15 cellular contexts compared by ENCODE assay signal in the genomic region with DNA sequence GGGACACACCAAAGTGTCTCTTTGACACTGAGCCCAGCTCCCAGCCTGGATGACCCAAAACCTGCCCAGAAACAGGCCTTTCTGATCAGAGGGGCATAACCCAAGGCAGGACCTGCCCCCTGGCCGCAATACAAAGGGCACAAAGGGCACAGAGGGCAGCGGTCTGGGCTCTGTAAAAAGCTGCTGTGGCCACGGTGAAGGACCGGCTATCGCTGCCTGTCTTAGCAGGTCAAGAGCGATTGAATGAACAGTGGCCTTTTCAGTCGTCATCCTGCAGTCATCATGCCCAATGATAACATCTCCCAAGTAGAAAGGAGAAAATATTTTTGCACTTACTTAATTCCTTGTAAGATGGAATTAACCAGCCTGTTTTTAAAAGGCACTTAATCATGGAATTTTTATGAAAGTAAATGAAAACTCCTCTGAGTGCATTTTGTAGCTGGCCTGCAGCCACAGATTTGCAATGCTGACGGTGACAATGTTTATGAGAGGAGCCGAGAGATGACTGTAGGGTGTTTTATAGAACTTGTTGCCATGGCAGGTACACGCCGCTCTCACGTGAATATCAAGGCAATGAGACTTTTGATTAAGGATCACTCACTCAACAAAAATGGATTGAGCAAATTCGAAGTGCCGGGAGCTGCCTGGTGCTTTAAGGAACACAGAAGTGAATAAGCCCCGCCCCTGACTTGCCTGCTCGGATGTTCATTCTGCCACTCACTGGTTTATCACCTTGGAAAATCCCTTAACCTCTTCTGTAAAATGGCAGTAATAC. TPM values are rescaled to one million over a fixed set of nuclear protein-coding genes. Genes with fewer than 3 reads are reported as not detected.
DNase-seq lines count a peak whose midpoint lies in the region; ATAC-seq and TF ChIP-seq lines count a peak whose summit lies in the region.
"Had no signal": no experiment of that assay in that cellular context is flagged by ENCODE, and none has a peak within 500 bp of the region (broad histone marks: within the 10 kb centered on the region; RNA-seq: fewer than 3 reads in every experiment).

No MANE protein-coding gene starts in this region.

- intact Hi-C loops in MCF 10A (cut with micrococcal nuclease) = loop anchor here (10.0 kb wide), 1 partner anchor 289 kb away; a partner anchor contains a TSS
- intact Hi-C loops in breast epithelium (cut with DNase I; ENCODE audit: low total_unique reads) = loop anchor here (10.0 kb wide), 1 partner anchor 139 kb away; no protein-coding TSS in a partner anchor
- intact Hi-C loops in right lobe of liver (cut with DNase I) = no loop called here
- intact Hi-C loops in upper lobe of right lung (cut with DNase I) = loop anchor here (10.0 kb wide), 1 partner anchor 129 kb away; no protein-coding TSS in a partner anchor

- H3K4me1 ChIP-seq in breast epithelium = no peaks in the 10 kb centered on the region
- peaks cover 0 to 29% (median 10%) of the 10 kb centered on the region in 4 donors for H3K4me1 ChIP-seq in right lobe of liver
- peaks cover 5% of the 10 kb centered on the region for H3K4me1 ChIP-seq in upper lobe of right lung

- H3K4me1 Mint-ChIP-seq in MCF 10A (ENCODE audit: insufficient read depth, unreplicated experiment) = peaks cover 9% of the 10 kb centered on the region

- H3K27ac Mint-ChIP-seq in MCF 10A (ENCODE audit: low read depth, unreplicated experiment) = peak overlapping the region; percentile 10
- H3K27ac Mint-ChIP-seq: activated CD8-positive, alpha-beta T cell treated with anti-CD3 and anti-CD28 coated beads for 36 hours; activated naive CD4-positive, alpha-beta T cell treated with anti-CD3 and anti-CD28 coated beads, Interleukin-2, amount 10 ng/mL, durations not matched to agents 7 days and 5 days; naive B cell; T-helper 1 cell treated with Interleukin-12 subunit alpha and Interleukin-12 subunit beta and Interleukin-4 antibody, amounts not matched to agents 30 μg/mL and 1 μg/mL, for 36 hours had no signal

- CTCF ChIA-PET in MCF 10A (lab: Yijun Ruan, JAX) = interaction anchor here (0.6 to 26.1 kb wide), 6 partner anchors 10 to 145 kb away, joined by 3 to 739 read pairs (median 6); a partner anchor contains a TSS

- TF ChIP-seq POLR2A in breast epithelium (IDR thresholded peaks at IDR 0.05) = no peak
- TF ChIP-seq POLR2A in right lobe of liver (IDR thresholded peaks at IDR 0.05) = no peak

- H3K36me3 Mint-ChIP-seq in MCF 10A (ENCODE audit: insufficient read depth, unreplicated experiment) = peaks cover 14% of the 10 kb centered on the region

- ATAC-seq in right lobe of liver = peak; percentile 57 to 81 (median 75)
- ATAC-seq in upper lobe of right lung = peak; percentile 48
- ATAC-seq: activated CD8-positive, alpha-beta T cell treated with anti-CD3 and anti-CD28 coated beads for 36 hours had no signal

- POLR2A ChIA-PET in MCF 10A (lab: Yijun Ruan, JAX) = interaction anchor here (0.6 to 3.0 kb wide), 8 partner anchors 12 to 292 kb away, joined by 3 to 11 read pairs (median 4); a partner anchor contains a TSS

- DNase-seq in MCF 10A (ENCODE audit: unreplicated experiment) = peak; percentile 14
- no peak for DNase-seq in breast epithelium (ENCODE audit: low spot score in 2 of 2)
- peak; percentile 33 for DNase-seq in brain microvascular endothelial cell
- DNase-seq in right lobe of liver = peak; percentile 44 to 84 (median 83)
- no peak for DNase-seq in upper lobe of right lung
- no peak for DNase-seq in GM13976 (ENCODE audit: low spot score)
- DNase-seq in HuH-7.5 (ENCODE audit: low spot score) = no peak
- DNase-seq in iPS-NIHi7 (ENCODE audit: extremely low spot score) = no peak
- DNase-seq: activated CD8-positive, alpha-beta T cell treated with anti-CD3 and anti-CD28 coated beads for 36 hours; activated naive CD4-positive, alpha-beta T cell treated with anti-CD3 and anti-CD28 coated beads, Interleukin-2, amount 10 ng/mL, durations not matched to agents 7 days and 5 days; DND-41; naive B cell; NCI-H1048 had no signal

- H3K27ac ChIP-seq in breast epithelium (peak overlapping the region in 1 of 2 donors; percentile 51), brain microvascular endothelial cell (no peak overlapping the region), right lobe of liver (peak overlapping the region in 1 of 3 donors; percentile 53), upper lobe of right lung (peak overlapping the region; percentile 18)
- H3K27ac ChIP-seq: HL-60 had no signal

- peaks cover 6% of the 10 kb centered on the region for H3K36me3 ChIP-seq in breast epithelium
- H3K36me3 ChIP-seq in brain microvascular endothelial cell (replicated peaks) = no peaks in the 10 kb centered on the region
- peaks cover 0 to 18% (median 0%) of the 10 kb centered on the region in 4 donors for H3K36me3 ChIP-seq in right lobe of liver
- peaks cover 12% of the 10 kb centered on the region for H3K36me3 ChIP-seq in upper lobe of right lung

- no peaks in the 10 kb centered on the region for H3K9me3 Mint-ChIP-seq in MCF 10A (ENCODE audit: unreplicated experiment)
- H3K9me3 Mint-ChIP-seq: activated CD8-positive, alpha-beta T cell treated with anti-CD3 and anti-CD28 coated beads for 36 hours; activated naive CD4-positive, alpha-beta T cell treated with anti-CD3 and anti-CD28 coated beads, Interleukin-2, amount 10 ng/mL, durations not matched to agents 7 days and 5 days; naive B cell; T-helper 1 cell treated with Interleukin-12 subunit alpha and Interleukin-12 subunit beta and Interleukin-4 antibody, amounts not matched to agents 30 μg/mL and 1 μg/mL, for 36 hours had no signal

- WGBS in right lobe of liver (ENCODE audit: insufficient coverage, low coverage, low lambda C conversion rate, missing lambda C conversion rate) = 51% methylated on average over 12 of the region's 16 CpGs

- BruUV-seq in MCF 10A (replicated peaks; lab: Mats Ljungman, UMichigan) = no TSS peak

- H3K9me3 ChIP-seq in breast epithelium (no peaks in the 10 kb centered on the region), right lobe of liver (no peaks in the 10 kb centered on the region), upper lobe of right lung (no peaks in the 10 kb centered on the region)

- H3K27me3 Mint-ChIP-seq in MCF 10A (ENCODE audit: insufficient read depth, unreplicated experiment) = no peaks in the 10 kb centered on the region
- H3K27me3 Mint-ChIP-seq: activated CD8-positive, alpha-beta T cell treated with anti-CD3 and anti-CD28 coated beads for 36 hours; activated naive CD4-positive, alpha-beta T cell treated with anti-CD3 and anti-CD28 coated beads, Interleukin-2, amount 10 ng/mL, durations not matched to agents 7 days and 5 days had no signal

- no peaks in the 10 kb centered on the region for H3K27me3 ChIP-seq in breast epithelium
- H3K27me3 ChIP-seq in brain microvascular endothelial cell (replicated peaks) = no peaks in the 10 kb centered on the region
- no peaks in the 10 kb centered on the region for H3K27me3 ChIP-seq in right lobe of liver
- H3K27me3 ChIP-seq in upper lobe of right lung = no peaks in the 10 kb centered on the region

- TF ChIP-seq CTCF in MCF 10A (IDR thresholded peaks at IDR 0.05; ENCODE audit: unreplicated experiment) = no peak
- TF ChIP-seq CTCF in breast epithelium (IDR thresholded peaks at IDR 0.05) = no peak
- TF ChIP-seq CTCF in brain microvascular endothelial cell (IDR thresholded peaks at IDR 0.05; ENCODE audit: low read depth, low read length, missing control alignments) = no peak
- no peak for TF ChIP-seq CTCF in right lobe of liver (IDR thresholded peaks at IDR 0.05)
- no peak for TF ChIP-seq CTCF in upper lobe of right lung (IDR thresholded peaks at IDR 0.05)
- TF ChIP-seq CTCF in GM13976 (IDR thresholded peaks at IDR 0.05; ENCODE audit: borderline replicate concordance, control extremely low read depth, extremely low read depth, insufficient read depth, missing control alignments) = no peak

- H3K4me3 ChIP-seq in breast epithelium (no peak overlapping the region), brain microvascular endothelial cell (ENCODE audit: low read depth, low read length) (peak overlapping the region; percentile 17), right lobe of liver (no peak overlapping the region), upper lobe of right lung (no peak overlapping the region)

- peak overlapping the region; percentile 17 for H3K4me3 Mint-ChIP-seq in MCF 10A (ENCODE audit: unreplicated experiment)
- H3K4me3 Mint-ChIP-seq: activated CD8-positive, alpha-beta T cell treated with anti-CD3 and anti-CD28 coated beads for 36 hours; activated naive CD4-positive, alpha-beta T cell treated with anti-CD3 and anti-CD28 coated beads, Interleukin-2, amount 10 ng/mL, durations not matched to agents 7 days and 5 days; naive B cell; T-helper 1 cell treated with Interleukin-12 subunit alpha and Interleukin-12 subunit beta and Interleukin-4 antibody, amounts not matched to agents 30 μg/mL and 1 μg/mL, for 36 hours had no signal

- in situ Hi-C loops in brain microvascular endothelial cell (cut with HindIII; ENCODE audit: low pct_ligation_motif_present, low sequenced_read_pairs) (no loop called here), GM13976 (cut with MboI; ENCODE audit: low sequenced_read_pairs, unreplicated experiment) (loop anchor here (10.0 kb wide), 1 partner anchor 59 kb away; a partner anchor contains a TSS)

RNA-seq across cellular contexts. Expression of a gene that starts 47.3 kb away (rescaled TPM):
- total RNA-seq in MCF 10A (2022) (3.2 and 6.0 TPM in 2 replicates), breast epithelium (1 to 10 TPM in 1 of 3 donors, under 1 TPM in 1, not detected in 1; 0.59 to 2.3 TPM), right lobe of liver (10 to 100 TPM in 2 of 6 experiments, 1 to 10 TPM in 4; 2.3 to 25.9 (median 5.3) TPM), upper lobe of right lung (0.81 TPM)

RNA-seq across cellular contexts. Expression of a gene that starts 57.2 kb away (rescaled TPM):
- 16.8 and 21.6 TPM in 2 replicates for total RNA-seq in MCF 10A (2022)
- total RNA-seq in breast epithelium = 10 to 100 TPM in 2 of 3 donors, 1 to 10 TPM in 1; 9.4 to 16.7 (median 14.1) TPM
- total RNA-seq in right lobe of liver = 10 to 100 TPM in 5 of 6 experiments, 1 to 10 TPM in 1; 9.4 to 16.7 (median 13.9) TPM
- total RNA-seq in upper lobe of right lung = 40.8 TPM

Comparison
In these comparisons a context has a peak if more than half of its experiments do, and no peak if none do; other contexts are left out.
1. DNase-seq: peak in MCF 10A (single experiment), brain microvascular endothelial cell (single experiment) and right lobe of liver (3 of 3); none in breast epithelium (0 of 2), upper lobe of right lung (single experiment), GM13976 (single experiment), HuH-7.5 (single experiment) and iPS-NIHi7 (single experiment).
2. intact Hi-C loops: an anchor here in MCF 10A (10.0 kb wide), breast epithelium (10.0 kb wide) and upper lobe of right lung (10.0 kb wide); none called in right lobe of liver.